ENCODE assay signal across 1 cellular context in genomic region chr9:116409659-116410058, GRCh38.
TF ChIP-seq lines count a peak whose summit lies in the region.

No MANE protein-coding gene starts in this region.

TF ChIP-seq in K562, 482 proteins besides CTCF, POLR2A, EP300 and RAD21 (continued from another document):
- TF ChIP-seq THAP12 (CRISPR knock-in tag; IDR thresholded peaks at IDR 0.05) (no peak), NR2C1 (IDR thresholded peaks at IDR 0.05) (no peak), NR2C1 (tag; IDR thresholded peaks at IDR 0.05) (0 out of 2 replicates have a peak, but pooled peaks have one; percentile 24)
